19 cellular contexts compared by ENCODE assay signal in the genomic region with DNA sequence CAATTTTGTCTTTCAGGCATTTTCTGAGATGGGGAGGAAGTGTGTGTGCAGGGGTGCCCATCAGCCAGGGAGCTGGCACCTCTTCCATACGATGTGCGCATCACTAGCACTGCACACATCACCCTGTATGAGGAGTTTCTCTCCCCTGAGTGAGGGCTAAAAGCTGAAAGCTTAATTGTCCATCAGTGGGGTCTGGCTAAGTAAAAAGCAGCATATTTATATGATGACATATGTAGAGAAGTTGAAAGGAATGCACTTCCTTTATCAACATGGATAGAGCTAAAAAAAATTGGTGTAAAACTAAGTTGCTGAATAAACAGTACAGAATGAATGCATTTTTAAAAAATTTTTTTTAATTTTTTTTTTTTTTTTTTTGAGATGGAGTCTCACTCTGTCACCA. TPM values are rescaled to one million over a fixed set of nuclear protein-coding genes. Genes with fewer than 3 reads are reported as not detected.
"Had no signal": no experiment of that assay in that cellular context is flagged by ENCODE, and none has a peak within 500 bp of the region (broad histone marks: within the 10 kb centered on the region; RNA-seq: fewer than 3 reads in every experiment).

No MANE protein-coding gene starts in this region.

- H3K4me3 Mint-ChIP-seq: activated CD8-positive, alpha-beta memory T cell treated with anti-CD3 and anti-CD28 coated beads, Interleukin-2, amount 10 ng/mL, durations not matched to agents 7 days and 5 days; activated naive CD8-positive, alpha-beta T cell treated with anti-CD3 and anti-CD28 coated beads, Interleukin-2, amount 10 ng/mL, durations not matched to agents 7 days and 5 days; activated T-cell treated with anti-CD3 and anti-CD28 coated beads, Interleukin-2, amount 50 U/mL, for 24 hours; T-helper 2 cell treated with Interferon-gamma antibody and Interleukin-4, amounts not matched to agents 5 μg/mL and 100 μg/mL, for 36 hours had no signal

- H3K27ac Mint-ChIP-seq: activated CD8-positive, alpha-beta memory T cell treated with anti-CD3 and anti-CD28 coated beads, Interleukin-2, amount 10 ng/mL, durations not matched to agents 7 days and 5 days; activated naive CD8-positive, alpha-beta T cell treated with anti-CD3 and anti-CD28 coated beads, Interleukin-2, amount 10 ng/mL, durations not matched to agents 7 days and 5 days; activated T-cell treated with anti-CD3 and anti-CD28 coated beads, Interleukin-2, amount 50 U/mL, for 24 hours; naive B cell; T-helper 2 cell treated with Interferon-gamma antibody and Interleukin-4, amounts not matched to agents 5 μg/mL and 100 μg/mL, for 36 hours had no signal

- H3K36me3 Mint-ChIP-seq: activated CD8-positive, alpha-beta memory T cell treated with anti-CD3 and anti-CD28 coated beads, Interleukin-2, amount 10 ng/mL, durations not matched to agents 7 days and 5 days; activated naive CD8-positive, alpha-beta T cell treated with anti-CD3 and anti-CD28 coated beads, Interleukin-2, amount 10 ng/mL, durations not matched to agents 7 days and 5 days; naive B cell had no signal

- FAIRE-seq: endothelial cell of umbilical vein had no signal

- H3K9me3 ChIP-seq: colonic mucosa, lower lobe of right lung, psoas muscle, right lobe of liver, suprapubic skin, upper lobe of left lung had no signal

- H3K4me3 ChIP-seq: colonic mucosa, lower lobe of right lung, psoas muscle, right lobe of liver, suprapubic skin, upper lobe of left lung had no signal

- H3K4me1 ChIP-seq: colonic mucosa, psoas muscle had no signal

- H3K9me3 Mint-ChIP-seq: activated naive CD8-positive, alpha-beta T cell treated with anti-CD3 and anti-CD28 coated beads, Interleukin-2, amount 10 ng/mL, durations not matched to agents 7 days and 5 days; activated T-cell treated with anti-CD3 and anti-CD28 coated beads, Interleukin-2, amount 50 U/mL, for 24 hours; naive B cell; T-helper 2 cell treated with Interferon-gamma antibody and Interleukin-4, amounts not matched to agents 5 μg/mL and 100 μg/mL, for 36 hours had no signal

- DNase-seq: activated CD4-positive, alpha-beta T cell treated with anti-CD3 and anti-CD28 coated beads for 1 hour; activated CD4-positive, alpha-beta T cell treated with anti-CD3 and anti-CD28 coated beads, Interleukin-2, amount 50 U/mL, for 48 hours; activated CD8-positive, alpha-beta memory T cell treated with anti-CD3 and anti-CD28 coated beads, Interleukin-2, amount 10 ng/mL, durations not matched to agents 7 days and 5 days; activated effector memory CD4-positive, alpha-beta T cell treated with anti-CD3 and anti-CD28 coated beads, Interleukin-2, amount 50 U/mL, for 16 hours; activated naive CD8-positive, alpha-beta T cell treated with anti-CD3 and anti-CD28 coated beads, Interleukin-2, amount 10 ng/mL, durations not matched to agents 7 days and 5 days; activated T-cell treated with anti-CD3 and anti-CD28 coated beads, Interleukin-2, amount 50 U/mL, for 24 hours; aorta; colonic mucosa; hippocampal formation; lower lobe of right lung; midbrain; naive B cell; psoas muscle; right lobe of liver; stimulated activated naive CD4-positive, alpha-beta T cell treated with Interleukin-2 at 50 U/mL for 16 hours; upper lobe of left lung had no signal

- H3K27me3 ChIP-seq: colonic mucosa, right lobe of liver, suprapubic skin had no signal

- H3K27ac ChIP-seq: colonic mucosa, lower lobe of right lung, psoas muscle, right lobe of liver, suprapubic skin, upper lobe of left lung had no signal

- ATAC-seq: activated CD8-positive, alpha-beta memory T cell treated with anti-CD3 and anti-CD28 coated beads, Interleukin-2, amount 10 ng/mL, durations not matched to agents 7 days and 5 days; lower lobe of right lung; psoas muscle; right lobe of liver had no signal

- H3K36me3 ChIP-seq: colonic mucosa, lower lobe of right lung, right lobe of liver, suprapubic skin, upper lobe of left lung had no signal

RNA-seq across cellular contexts. Expression of a gene that starts 4.0 kb away (rescaled TPM):
- total RNA-seq: activated CD8-positive, alpha-beta memory T cell treated with anti-CD3 and anti-CD28 coated beads, Interleukin-2, amount 10 ng/mL, durations not matched to agents 7 days and 5 days; activated naive CD8-positive, alpha-beta T cell treated with anti-CD3 and anti-CD28 coated beads, Interleukin-2, amount 10 ng/mL, durations not matched to agents 7 days and 5 days; endothelial cell of umbilical vein; lower lobe of right lung; right lobe of liver had no signal
